8 cellular contexts compared by ENCODE assay signal in genomic region chr3:58010562-58010961, GRCh38. TPM values are rescaled to one million over a fixed set of nuclear protein-coding genes. Genes with fewer than 3 reads are reported as not detected.
DNase-seq lines count a peak whose midpoint lies in the region; ATAC-seq and TF ChIP-seq lines count a peak whose summit lies in the region.

No MANE protein-coding gene starts in this region.

- TF ChIP-seq CTCF in CD4-positive, alpha-beta T cell (IDR thresholded peaks at IDR 0.05) = no peak
- TF ChIP-seq CTCF in Panc1 (IDR thresholded peaks at IDR 0.05) (no peak), esophagus squamous epithelium (IDR thresholded peaks at IDR 0.05) (no peak)

- intact Hi-C loops in CD4-positive, alpha-beta T cell (cut with DNase I, micrococcal nuclease) = loop anchor here in 1 of 2 experiments (5.0 kb wide), 1 partner anchor 62 kb away; no protein-coding TSS in a partner anchor
- intact Hi-C loops in Panc1 (cut with micrococcal nuclease; ENCODE audit: unreplicated experiment) (loop anchor here (5.0 kb wide), 1 partner anchor 37 kb away; no protein-coding TSS in a partner anchor), esophagus squamous epithelium (cut with DNase I) (no loop called here)

- H4K12ac ChIP-seq in trophoblast cell (ENCODE audit: low read depth, low read length) = no peak overlapping the region

- TF ChIP-seq POLR2A in esophagus squamous epithelium (IDR thresholded peaks at IDR 0.05) = no peak

- H2BK12ac ChIP-seq in trophoblast cell (ENCODE audit: low read length) = no peak overlapping the region

- no peak overlapping the region for H3K9ac ChIP-seq in trophoblast cell (ENCODE audit: low read length)

- H3K36me3 ChIP-seq in Panc1 (ENCODE audit: control insufficient read depth, insufficient read depth, low read length) (no peaks in the 10 kb centered on the region; the same call in 1 of the 2 replicates), esophagus squamous epithelium (no peaks in the 10 kb centered on the region), trophoblast cell (ENCODE audit: control insufficient read depth in 1 of 2, insufficient read depth in 2 of 2, low read length in 2 of 2) (peaks cover 0 to 2% of the 10 kb centered on the region in 2 experiments)

- in situ Hi-C loops in Panc1 (cut with HindIII; ENCODE audit: low pct_unique_long_range_greater_than_20kb, low sequenced_read_pairs) = no loop called here

- no peak overlapping the region for H2BK120ac ChIP-seq in trophoblast cell (ENCODE audit: insufficient read depth, low read length, poor library complexity)

- peak overlapping the region; percentile 79 for H3K4me2 ChIP-seq in trophoblast cell (ENCODE audit: low read length)

- no peak overlapping the region for H3K23ac ChIP-seq in trophoblast cell (ENCODE audit: low read length)

- POLR2A ChIA-PET in CD4-positive, alpha-beta T cell (lab: Charles Lee) = interaction anchor here (0.6 to 0.9 kb wide), 3 partner anchors 64 to 72 kb away, joined by 3 to 5 read pairs (median 4); no protein-coding TSS in a partner anchor
- POLR2A ChIA-PET in Panc1 (lab: Charles Lee) = no interaction called here

- no peaks in the 10 kb centered on the region for H3K36me3 Mint-ChIP-seq in CD4-positive, alpha-beta T cell (ENCODE audit: low read depth)

- no TSS peak for BruUV-seq in Panc1 (replicated peaks; lab: Mats Ljungman, UMichigan)

- peaks cover 59% of the 10 kb centered on the region for H3K4me1 Mint-ChIP-seq in CD4-positive, alpha-beta T cell (ENCODE audit: low read depth)

- H3K27me3 ChIP-seq in CD4-positive, alpha-beta T cell (ENCODE audit: control insufficient read depth, insufficient read depth, low read length) = no peaks in the 10 kb centered on the region
- H3K27me3 ChIP-seq in Panc1 (ENCODE audit: control insufficient read depth, insufficient read depth, low read length) (no peaks in the 10 kb centered on the region), esophagus squamous epithelium (no peaks in the 10 kb centered on the region), trophoblast cell (ENCODE audit: insufficient read depth, low read length) (no peaks in the 10 kb centered on the region)

- no peak overlapping the region for H2AFZ ChIP-seq in trophoblast cell (ENCODE audit: insufficient read depth, low read length, poor library complexity)

- H3K18ac ChIP-seq in trophoblast cell (ENCODE audit: low read length) = no peak overlapping the region

- H3K27ac ChIP-seq in CD4-positive, alpha-beta T cell (ENCODE audit: low read depth, low read length) = no peak overlapping the region
- peak overlapping the region; percentile 78 for H3K27ac ChIP-seq in Panc1 (ENCODE audit: low read length)
- peak overlapping the region; percentile 75 to 92 (median 90) for H3K27ac ChIP-seq in esophagus squamous epithelium
- H3K27ac ChIP-seq in trophoblast cell (ENCODE audit: low read depth, low read length) = no peak overlapping the region

- peaks cover 47% of the 10 kb centered on the region for H3K79me2 ChIP-seq in trophoblast cell (ENCODE audit: control insufficient read depth, insufficient read depth, low read length, poor library complexity)

- no peaks in the 10 kb centered on the region for H3K27me3 Mint-ChIP-seq in CD4-positive, alpha-beta T cell

- no peaks in the 10 kb centered on the region for H3K9me3 ChIP-seq in CD4-positive, alpha-beta T cell (ENCODE audit: control insufficient read depth, low read length)
- H3K9me3 ChIP-seq in Panc1 (ENCODE audit: control insufficient read depth, insufficient read depth, low read depth, low read length) (no peaks in the 10 kb centered on the region), esophagus squamous epithelium (no peaks in the 10 kb centered on the region), trophoblast cell (ENCODE audit: insufficient read depth, low read depth, low read length) (peaks cover 3% of the 10 kb centered on the region)

- no peak for DNase-seq in CD4-positive, alpha-beta T cell
- DNase-seq in Panc1 (ENCODE audit: low read depth, low spot score) = no peak
- no peak for DNase-seq in esophagus squamous epithelium (lab: John Stamatoyannopoulos, UW)
- peak in 1 of 2 donors; percentile 40 for DNase-seq in trophoblast cell
- no peak for DNase-seq in GOT3 (lab: John Stamatoyannopoulos, UW)
- DNase-seq in DMS 273 treated with DMSO at 0.1 percent for 48 hours (lab: John Stamatoyannopoulos, UW) = no peak

- peaks cover 16% of the 10 kb centered on the region for H3K79me1 ChIP-seq in trophoblast cell (ENCODE audit: low read length)

- no peak overlapping the region for H2BK5ac ChIP-seq in trophoblast cell (ENCODE audit: low read depth, low read length, poor library complexity)

- no peak for ATAC-seq in CD4-positive, alpha-beta T cell (ENCODE audit: poor library complexity)
- ATAC-seq in Panc1 = no peak
- no peak for ATAC-seq in HG03460 (IDR thresholded peaks at IDR 0.05; ENCODE audit: unreplicated experiment)
- ATAC-seq in HG03442 (IDR thresholded peaks at IDR 0.05; ENCODE audit: unreplicated experiment) = no peak

- 33 to 45% methylated on average over 5 of the region's 5 CpGs for WGBS in esophagus squamous epithelium, 2 donors
- no CpG with 5 or more reads among the region's 5 CpGs for WGBS in trophoblast cell (ENCODE audit: extremely low coverage, insufficient coverage, insufficient read length)

- no peaks in the 10 kb centered on the region for H3K9me3 Mint-ChIP-seq in CD4-positive, alpha-beta T cell

- no peak overlapping the region for H2AK5ac ChIP-seq in trophoblast cell (ENCODE audit: low read length)

- H3K4me1 ChIP-seq in Panc1 (ENCODE audit: control insufficient read depth, insufficient read depth, low read length) (peaks cover 43% of the 10 kb centered on the region), esophagus squamous epithelium (peaks cover 36 to 93% (median 43%) of the 10 kb centered on the region in 3 donors), trophoblast cell (ENCODE audit: control insufficient read depth in 1 of 2, insufficient read depth in 2 of 2, low read length in 2 of 2) (peaks cover 29 to 40% of the 10 kb centered on the region in 2 experiments)

- peak overlapping the region; percentile 84 for H3K4me3 Mint-ChIP-seq in CD4-positive, alpha-beta T cell

- H3K14ac ChIP-seq in trophoblast cell (ENCODE audit: low read length) = no peak overlapping the region

- H3K4me3 ChIP-seq in Panc1 (ENCODE audit: low read depth in 2 of 2, low read length in 2 of 2) = peak overlapping the region; percentile 77 to 99
- H3K4me3 ChIP-seq in esophagus squamous epithelium = peak overlapping the region; percentile 8 to 97 (median 90)
- H3K4me3 ChIP-seq in trophoblast cell (ENCODE audit: low read depth, low read length) = peak overlapping the region; percentile 93

- CTCF ChIA-PET in CD4-positive, alpha-beta T cell (lab: Charles Lee) = interaction anchor here (0.9 kb wide), 1 partner anchor 177 kb away, joined by 3 read pairs; no protein-coding TSS in a partner anchor
- CTCF ChIA-PET in Panc1 (lab: Charles Lee) = no interaction called here

- no peak overlapping the region for H4K91ac ChIP-seq in trophoblast cell (ENCODE audit: low read depth, low read length)

- peak overlapping the region; percentile 88 for H3K4ac ChIP-seq in trophoblast cell (ENCODE audit: low read depth, low read length)

- H4K8ac ChIP-seq in trophoblast cell (ENCODE audit: low read depth, low read length) = no peak overlapping the region

- H3K27ac Mint-ChIP-seq in CD4-positive, alpha-beta T cell = peak overlapping the region; percentile 77

RNA-seq across cellular contexts. Expression of gene FLNB, which starts 2.3 kb away (rescaled TPM):
- total RNA-seq in CD4-positive, alpha-beta T cell = 10 to 100 TPM; 39.7 to 42.1 TPM
- total RNA-seq in Panc1 (2021; ENCODE audit: unreplicated experiment) = 309 TPM
- polyA plus RNA-seq in Panc1 (2012; ENCODE audit: insufficient read length) = 366 TPM
- total RNA-seq in esophagus squamous epithelium = 10 to 100 TPM; 65.4 to 77.0 (median 71.5) TPM
- polyA plus RNA-seq in trophoblast cell (2013) = 139 and 141 TPM in 2 replicates

Comparison
In these comparisons a context has a peak if more than half of its experiments do, and no peak if none do; other contexts are left out.
1. H3K27ac ChIP-seq: peak in Panc1 (single experiment) and esophagus squamous epithelium (4 of 4); none in CD4-positive, alpha-beta T cell (single experiment) and trophoblast cell (single experiment).
2. Peak in every context shown above with its lines, with median percentiles within 50 percentile points of each other: H3K4me3 ChIP-seq.